14 cellular contexts compared by ENCODE assay signal in genomic region chr12:95802482-95803264, GRCh38. TPM values are rescaled to one million over a fixed set of nuclear protein-coding genes. Genes with fewer than 3 reads are reported as not detected.
DNase-seq lines count a peak whose midpoint lies in the region; TF ChIP-seq lines count a peak whose summit lies in the region.
"Had no signal": no experiment of that assay in that cellular context is flagged by ENCODE, and none has a peak within 500 bp of the region (broad histone marks: within the 10 kb centered on the region; RNA-seq: fewer than 3 reads in every experiment).

No MANE protein-coding gene starts in this region.

- TF ChIP-seq CTCF in HEK293 (tag by site-specific recombination; IDR thresholded peaks at IDR 0.05) = no peak
- no peak for TF ChIP-seq CTCF in astrocyte of the cerebellum (IDR thresholded peaks at IDR 0.05; ENCODE audit: low read depth, low read length, missing control alignments)
- TF ChIP-seq CTCF in kidney epithelial cell (IDR thresholded peaks at IDR 0.05; ENCODE audit: insufficient read depth, low read length, poor library complexity, severe bottlenecking) = no peak

- POLR2A ChIA-PET in HEK293 (lab: Yijun Ruan, JAX) = no interaction called here

- H3K27me3 Mint-ChIP-seq in immature natural killer cell (ENCODE audit: low read depth in 3 of 3) = peaks cover 3 to 8% (median 4%) of the 10 kb centered on the region in 3 donors

- no peak overlapping the region for H3K27ac ChIP-seq in HEK293 (ENCODE audit: extremely low read depth, low read depth, low read length)
- peak overlapping the region; percentile 66 for H3K27ac ChIP-seq in stomach smooth muscle (ENCODE audit: low read length)
- H3K27ac ChIP-seq: dorsolateral prefrontal cortex, neutrophil had no signal

- no peaks in the 10 kb centered on the region for H3K36me3 ChIP-seq in HEK293 (ENCODE audit: control insufficient read depth in 2 of 2, insufficient read depth in 1 of 2, low read length in 2 of 2)
- no peaks in the 10 kb centered on the region for H3K36me3 ChIP-seq in kidney epithelial cell (ENCODE audit: control insufficient read depth, insufficient read depth, low read length)
- H3K36me3 ChIP-seq in stomach smooth muscle (ENCODE audit: control insufficient read depth in 2 of 2, insufficient read depth in 2 of 2, low read length in 2 of 2) = no peaks in the 10 kb centered on the region
- H3K36me3 ChIP-seq: neutrophil had no signal

- no peak overlapping the region for H3K27ac Mint-ChIP-seq in immature natural killer cell
- H3K27ac Mint-ChIP-seq: activated CD8-positive, alpha-beta memory T cell treated with anti-CD3 and anti-CD28 coated beads, Interleukin-2, amount 10 ng/mL, durations not matched to agents 7 days and 5 days had no signal

- in situ Hi-C loops in astrocyte of the cerebellum (cut with HindIII; ENCODE audit: low sequenced_read_pairs) = no loop called here

- H3K9me3 ChIP-seq in HEK293 (ENCODE audit: control insufficient read depth, insufficient read depth, low read depth, low read length) (no peaks in the 10 kb centered on the region), stomach smooth muscle (ENCODE audit: control insufficient read depth in 2 of 2, low read length in 2 of 2) (no peaks in the 10 kb centered on the region)
- H3K9me3 ChIP-seq: neutrophil had no signal

- H3K9ac ChIP-seq in stomach smooth muscle (ENCODE audit: low read length in 2 of 2) = peak overlapping the region in 1 of 2 donors; percentile 35

- H3K27me3 ChIP-seq in kidney epithelial cell (ENCODE audit: control insufficient read depth, insufficient read depth, low read length) (no peaks in the 10 kb centered on the region), stomach smooth muscle (ENCODE audit: control insufficient read depth in 1 of 2, insufficient read depth in 2 of 2, low read length in 2 of 2) (no peaks in the 10 kb centered on the region)

- CTCF ChIA-PET in HEK293 (lab: Yijun Ruan, JAX) = interaction anchor here (0.8 to 1.1 kb wide), 2 partner anchors 9 to 221 kb away, joined by 3 read pairs; no protein-coding TSS in a partner anchor

- H3K9me3 Mint-ChIP-seq in immature natural killer cell = peaks cover 0 to 2% (median 0%) of the 10 kb centered on the region in 6 donors

- peaks cover 5 to 8% of the 10 kb centered on the region in 2 donors for H3K4me1 Mint-ChIP-seq in immature natural killer cell

- H3K4me3 ChIP-seq in HEK293 (ENCODE audit: low read depth, low read length) = no peak overlapping the region
- no peak overlapping the region for H3K4me3 ChIP-seq in astrocyte of the cerebellum (ENCODE audit: low read depth, low read length)
- H3K4me3 ChIP-seq in kidney epithelial cell (ENCODE audit: low read depth, low read length) = no peak overlapping the region
- H3K4me3 ChIP-seq in stomach smooth muscle (ENCODE audit: low read length in 2 of 2) = peak overlapping the region; percentile 10 to 30
- H3K4me3 ChIP-seq: dorsolateral prefrontal cortex, GM12878, K562 had no signal

- H3K36me3 Mint-ChIP-seq in immature natural killer cell = no peaks in the 10 kb centered on the region
- H3K36me3 Mint-ChIP-seq: activated CD8-positive, alpha-beta memory T cell treated with anti-CD3 and anti-CD28 coated beads, Interleukin-2, amount 10 ng/mL, durations not matched to agents 7 days and 5 days had no signal

- H3K4me1 ChIP-seq in HEK293 (ENCODE audit: control insufficient read depth, insufficient read depth, low read length) (peaks cover 2% of the 10 kb centered on the region; the same call in 1 of the 2 replicates), stomach smooth muscle (ENCODE audit: control insufficient read depth, insufficient read depth, low read length) (peaks cover 12% of the 10 kb centered on the region)

- DNase-seq in astrocyte of the cerebellum (ENCODE audit: low read depth) (peak; percentile 62), kidney epithelial cell (ENCODE audit: low read depth) (peak; percentile 99), ecto neural progenitor cell (ENCODE audit: low spot score) (no peak), NCI-H1105 (lab: John Stamatoyannopoulos, UW) (no peak), immature natural killer cell (no peak), activated gamma-delta T cell (lab: John Stamatoyannopoulos, UW) (no peak)
- DNase-seq: activated CD8-positive, alpha-beta memory T cell treated with anti-CD3 and anti-CD28 coated beads, Interleukin-2, amount 10 ng/mL, durations not matched to agents 7 days and 5 days; dorsolateral prefrontal cortex; GOT3 had no signal

- H3K4me3 Mint-ChIP-seq in immature natural killer cell = no peak overlapping the region
- H3K4me3 Mint-ChIP-seq: activated CD8-positive, alpha-beta memory T cell treated with anti-CD3 and anti-CD28 coated beads, Interleukin-2, amount 10 ng/mL, durations not matched to agents 7 days and 5 days had no signal

TF ChIP-seq in HEK293, 187 proteins besides CTCF, POLR2A, EP300 and RAD21 (continues in another document):
- TF ChIP-seq ZNF701 (tag by site-specific recombination; IDR thresholded peaks at IDR 0.05) (no peak), KLF17 (tag by site-specific recombination; IDR thresholded peaks at IDR 0.05) (no peak), REST (tag by site-specific recombination; IDR thresholded peaks at IDR 0.05) (no peak), REPIN1 (tag by site-specific recombination; IDR thresholded peaks at IDR 0.05; ENCODE audit: low read depth) (no peak), SCRT2 (tag by site-specific recombination; IDR thresholded peaks at IDR 0.05) (peak; percentile 74), ZNF18 (tag by site-specific recombination; IDR thresholded peaks at IDR 0.05) (no peak), ZNF121 (tag by site-specific recombination; IDR thresholded peaks at IDR 0.05) (no peak), ZNF214 (tag by site-specific recombination; IDR thresholded peaks at IDR 0.05; ENCODE audit: borderline replicate concordance) (no peak), ZNF747 (tag by site-specific recombination; IDR thresholded peaks at IDR 0.05) (no peak), ZNF133 (tag by site-specific recombination; IDR thresholded peaks at IDR 0.05) (no peak)
- TF ChIP-seq, protein P1, sequence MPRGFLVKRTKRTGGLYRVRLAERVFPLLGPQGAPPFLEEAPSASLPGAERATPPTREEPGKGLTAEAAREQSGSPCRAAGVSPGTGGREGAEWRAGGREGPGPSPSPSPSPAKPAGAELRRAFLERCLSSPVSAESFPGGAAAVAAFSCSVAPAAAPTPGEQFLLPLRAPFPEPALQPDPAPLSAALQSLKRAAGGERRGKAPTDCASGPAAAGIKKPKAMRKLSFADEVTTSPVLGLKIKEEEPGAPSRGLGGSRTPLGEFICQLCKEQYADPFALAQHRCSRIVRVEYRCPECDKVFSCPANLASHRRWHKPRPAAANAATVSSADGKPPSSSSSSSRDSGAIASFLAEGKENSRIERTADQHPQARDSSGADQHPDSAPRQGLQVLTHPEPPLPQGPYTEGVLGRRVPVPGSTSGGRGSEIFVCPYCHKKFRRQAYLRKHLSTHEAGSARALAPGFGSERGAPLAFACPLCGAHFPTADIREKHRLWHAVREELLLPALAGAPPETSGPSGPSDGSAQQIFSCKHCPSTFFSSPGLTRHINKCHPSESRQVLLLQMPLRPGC (tag by site-specific recombination; IDR thresholded peaks at IDR 0.05) = no peak

RNA-seq across cellular contexts. Expression of gene NTN4, which starts 12.1 kb away (rescaled TPM):
- 76.7 and 81.3 TPM in 2 replicates for total RNA-seq in kidney epithelial cell
- not detected for polyA plus RNA-seq in immature natural killer cell
- total RNA-seq: activated CD8-positive, alpha-beta memory T cell treated with anti-CD3 and anti-CD28 coated beads, Interleukin-2, amount 10 ng/mL, durations not matched to agents 7 days and 5 days had no signal
- polyA plus RNA-seq: GM12878, K562 had no signal

RNA-seq across cellular contexts. Expression of gene SNRPF, which starts 56.1 kb away (rescaled TPM):
- 11.8 and 13.6 TPM in 2 replicates for total RNA-seq in kidney epithelial cell
- 10 to 100 TPM; 29.5 to 46.1 (median 39.1) TPM for polyA plus RNA-seq in immature natural killer cell

Comparison
In these comparisons a context has a peak if more than half of its experiments do, and no peak if none do; other contexts are left out.
1. H3K4me3 ChIP-seq: peak in stomach smooth muscle (2 of 2); none in HEK293 (single experiment), astrocyte of the cerebellum (single experiment) and kidney epithelial cell (single experiment).
2. DNase-seq: peak in astrocyte of the cerebellum (single experiment) and kidney epithelial cell (single experiment); none in ecto neural progenitor cell (single experiment), NCI-H1105 (single experiment), immature natural killer cell (0 of 3) and activated gamma-delta T cell (single experiment).